15 cellular contexts compared by ENCODE assay signal in the genomic region with DNA sequence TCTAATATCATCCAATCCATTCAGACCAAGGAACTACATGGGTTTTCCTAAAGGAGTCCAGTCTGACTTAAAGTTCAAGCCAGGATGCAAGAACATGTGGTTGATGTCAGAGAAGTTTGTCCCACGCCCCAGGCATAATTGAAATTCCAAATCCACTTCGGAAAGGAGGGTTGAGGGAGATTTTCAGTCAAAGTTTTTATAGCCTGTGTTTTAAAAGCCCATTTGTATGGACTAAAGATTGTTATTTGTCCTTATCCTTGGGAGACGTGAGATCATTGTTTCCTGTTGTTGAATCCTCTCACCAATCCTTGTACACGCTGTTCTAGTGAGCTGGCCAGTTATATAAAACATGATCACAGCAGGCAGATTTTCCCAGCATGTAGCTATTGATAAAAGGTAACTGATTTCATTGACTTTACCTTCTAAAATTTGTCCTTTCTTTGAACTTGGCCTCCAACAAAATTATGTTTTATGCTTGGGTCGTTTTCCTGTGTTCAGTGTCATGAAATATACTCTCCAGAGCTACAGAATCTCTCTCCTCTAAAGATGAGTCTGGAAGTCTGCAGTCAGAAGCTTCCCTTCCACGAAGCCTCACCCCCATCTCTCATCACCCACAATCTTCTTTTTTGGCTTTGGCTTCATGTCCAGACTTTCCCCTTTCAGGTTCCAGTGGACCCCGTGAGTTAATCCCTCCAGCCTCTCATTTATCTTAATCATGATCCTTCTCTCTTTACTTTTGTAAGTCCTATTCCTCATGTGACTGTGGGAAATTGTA.
DNase-seq lines count a peak whose midpoint lies in the region; ATAC-seq and TF ChIP-seq lines count a peak whose summit lies in the region.
"Had no signal": no experiment of that assay in that cellular context is flagged by ENCODE, and none has a peak within 500 bp of the region (broad histone marks: within the 10 kb centered on the region; RNA-seq: fewer than 3 reads in every experiment).

No MANE protein-coding gene starts in this region.

- H3K4me3 ChIP-seq in ACC112 (ENCODE audit: low read depth, low read length) (no peak overlapping the region), retinal pigment epithelial cell (ENCODE audit: low read length) (no peak overlapping the region), mesendoderm (ENCODE audit: low read length) (no peak overlapping the region)
- H3K4me3 ChIP-seq: A549 had no signal

- H3K27ac ChIP-seq in ACC112 (ENCODE audit: low read depth, low read length) (peak overlapping the region; percentile 36), mesendoderm (ENCODE audit: low read depth, low read length) (no peak overlapping the region)
- H3K27ac ChIP-seq: A549 had no signal

- H3K9ac ChIP-seq in mesendoderm (ENCODE audit: low read length), result no peak overlapping the region

- no CpG with 5 or more reads among the region's 7 CpGs for WGBS in mesendoderm (ENCODE audit: extremely low coverage, insufficient coverage, low lambda C conversion rate)

- no peak overlapping the region for H3K4ac ChIP-seq in mesendoderm (ENCODE audit: low read depth, low read length)

- no peak overlapping the region for H2BK5ac ChIP-seq in mesendoderm (ENCODE audit: low read length)

- H3K9me3 Mint-ChIP-seq in chondrocyte (ENCODE audit: low read depth), result peaks cover 6% of the 10 kb centered on the region
- no peaks in the 10 kb centered on the region for H3K9me3 Mint-ChIP-seq in activated naive CD8-positive, alpha-beta T cell treated with anti-CD3 and anti-CD28 coated beads for 36 hours
- H3K9me3 Mint-ChIP-seq: T-helper 1 cell treated with Interleukin-12 subunit alpha and Interleukin-12 subunit beta and Interleukin-4 antibody, amounts not matched to agents 30 μg/mL and 1 μg/mL, for 36 hours had no signal

- no peak overlapping the region for H2AFZ ChIP-seq in ACC112 (ENCODE audit: low read length, unreplicated experiment)

- no peaks in the 10 kb centered on the region for H3K27me3 ChIP-seq in ACC112 (ENCODE audit: insufficient read depth, low read length)
- H3K27me3 ChIP-seq in mesendoderm (ENCODE audit: insufficient read depth, low read length, poor library complexity), result no peaks in the 10 kb centered on the region

- H3K79me2 ChIP-seq in ACC112 (ENCODE audit: control insufficient read depth, insufficient read depth, low read length, unreplicated experiment) (no peaks in the 10 kb centered on the region), mesendoderm (ENCODE audit: control insufficient read depth, insufficient read depth, low read length) (no peaks in the 10 kb centered on the region)

- H3K56ac ChIP-seq in mesendoderm (ENCODE audit: low read length), result no peak overlapping the region

- H2AK5ac ChIP-seq in mesendoderm (ENCODE audit: low read length), result no peak overlapping the region

- H3K36me3 Mint-ChIP-seq in chondrocyte (ENCODE audit: low read depth), result peaks cover 36% of the 10 kb centered on the region
- H3K36me3 Mint-ChIP-seq in activated naive CD8-positive, alpha-beta T cell treated with anti-CD3 and anti-CD28 coated beads for 36 hours, result peaks cover 15% of the 10 kb centered on the region

- no peak overlapping the region for H3K18ac ChIP-seq in mesendoderm (ENCODE audit: low read length)

- H3K4me1 ChIP-seq in ACC112 (ENCODE audit: control insufficient read depth, insufficient read depth, low read length, unreplicated experiment) (no peaks in the 10 kb centered on the region), mesendoderm (ENCODE audit: control insufficient read depth, low read depth, low read length) (no peaks in the 10 kb centered on the region)
- H3K4me1 ChIP-seq: A549 had no signal

- peak overlapping the region; percentile 14 for H3K4me3 Mint-ChIP-seq in chondrocyte (ENCODE audit: unreplicated experiment)
- no peak overlapping the region for H3K4me3 Mint-ChIP-seq in activated naive CD8-positive, alpha-beta T cell treated with anti-CD3 and anti-CD28 coated beads for 36 hours
- H3K4me3 Mint-ChIP-seq: activated naive CD8-positive, alpha-beta T cell; T-helper 1 cell treated with Interleukin-12 subunit alpha and Interleukin-12 subunit beta and Interleukin-4 antibody, amounts not matched to agents 30 μg/mL and 1 μg/mL, for 36 hours had no signal

- H3K27me3 Mint-ChIP-seq in chondrocyte (ENCODE audit: low read depth), result no peaks in the 10 kb centered on the region
- H3K27me3 Mint-ChIP-seq in activated naive CD8-positive, alpha-beta T cell treated with anti-CD3 and anti-CD28 coated beads for 36 hours, result no peaks in the 10 kb centered on the region
- H3K27me3 Mint-ChIP-seq: activated naive CD8-positive, alpha-beta T cell had no signal

- H3K4me2 ChIP-seq in mesendoderm (ENCODE audit: low read length), result no peak overlapping the region
- H3K4me2 ChIP-seq: A549 had no signal

- peaks cover 21% of the 10 kb centered on the region; the same call in 1 of the 2 replicates for H3K36me3 ChIP-seq in ACC112 (ENCODE audit: insufficient read depth, low read length)
- no peaks in the 10 kb centered on the region for H3K36me3 ChIP-seq in mesendoderm (ENCODE audit: control insufficient read depth, insufficient read depth, low read length)

- H2BK15ac ChIP-seq in mesendoderm (replicated peaks; ENCODE audit: low read depth), result no peak overlapping the region

- peak overlapping the region; percentile 97 for H3K27ac Mint-ChIP-seq in chondrocyte (ENCODE audit: unreplicated experiment)
- H3K27ac Mint-ChIP-seq in activated naive CD8-positive, alpha-beta T cell treated with anti-CD3 and anti-CD28 coated beads for 36 hours, result no peak overlapping the region
- H3K27ac Mint-ChIP-seq: activated naive CD8-positive, alpha-beta T cell; T-helper 1 cell treated with Interleukin-12 subunit alpha and Interleukin-12 subunit beta and Interleukin-4 antibody, amounts not matched to agents 30 μg/mL and 1 μg/mL, for 36 hours had no signal

- no peak overlapping the region for H3K23ac ChIP-seq in mesendoderm (ENCODE audit: low read length)

- no peak for ATAC-seq in GM18498 (IDR thresholded peaks at IDR 0.05; ENCODE audit: unreplicated experiment)
- ATAC-seq: A549 had no signal

- DNase-seq in chondrocyte (ENCODE audit: low spot score), result no peak
- peak; percentile 14 for DNase-seq in hepatic stellate cell (ENCODE audit: low spot score)
- DNase-seq in retinal pigment epithelial cell (ENCODE audit: low read depth), result peak; percentile 35
- no peak for DNase-seq in iPS-NIHi7 (ENCODE audit: extremely low spot score)
- no peak for DNase-seq in mesendoderm
- DNase-seq in activated naive CD8-positive, alpha-beta T cell treated with anti-CD3 and anti-CD28 coated beads for 36 hours, result no peak
- DNase-seq: activated CD8-positive, alpha-beta memory T cell treated with anti-CD3 and anti-CD28 coated beads for 24 hours; KG1; NCI-H2171; small intestine had no signal

- H3K4me1 Mint-ChIP-seq in chondrocyte (ENCODE audit: low read depth), result peaks cover 33% of the 10 kb centered on the region
- no peaks in the 10 kb centered on the region for H3K4me1 Mint-ChIP-seq in activated naive CD8-positive, alpha-beta T cell treated with anti-CD3 and anti-CD28 coated beads for 36 hours

- H2BK120ac ChIP-seq in mesendoderm (ENCODE audit: low read depth, low read length), result no peak overlapping the region

- H4K8ac ChIP-seq in mesendoderm (ENCODE audit: low read depth, low read length), result no peak overlapping the region

- no peak overlapping the region for H4K5ac ChIP-seq in mesendoderm (ENCODE audit: low read length)

- no peaks in the 10 kb centered on the region for H3K79me1 ChIP-seq in mesendoderm (ENCODE audit: low read length)

- TF ChIP-seq CTCF in chondrocyte (IDR thresholded peaks at IDR 0.05), result no peak
- TF ChIP-seq CTCF in retinal pigment epithelial cell (conservative IDR thresholded peaks at IDR 0.05; ENCODE audit: low read depth, low read length), result no peak

Comparison
In these comparisons a context has a peak if more than half of its experiments do, and no peak if none do; other contexts are left out.
1. DNase-seq: peak in hepatic stellate cell (single experiment) and retinal pigment epithelial cell (single experiment); none in chondrocyte (single experiment), iPS-NIHi7 (single experiment), mesendoderm (single experiment) and activated naive CD8-positive, alpha-beta T cell treated with anti-CD3 and anti-CD28 coated beads for 36 hours (single experiment).